In the genomic region with DNA sequence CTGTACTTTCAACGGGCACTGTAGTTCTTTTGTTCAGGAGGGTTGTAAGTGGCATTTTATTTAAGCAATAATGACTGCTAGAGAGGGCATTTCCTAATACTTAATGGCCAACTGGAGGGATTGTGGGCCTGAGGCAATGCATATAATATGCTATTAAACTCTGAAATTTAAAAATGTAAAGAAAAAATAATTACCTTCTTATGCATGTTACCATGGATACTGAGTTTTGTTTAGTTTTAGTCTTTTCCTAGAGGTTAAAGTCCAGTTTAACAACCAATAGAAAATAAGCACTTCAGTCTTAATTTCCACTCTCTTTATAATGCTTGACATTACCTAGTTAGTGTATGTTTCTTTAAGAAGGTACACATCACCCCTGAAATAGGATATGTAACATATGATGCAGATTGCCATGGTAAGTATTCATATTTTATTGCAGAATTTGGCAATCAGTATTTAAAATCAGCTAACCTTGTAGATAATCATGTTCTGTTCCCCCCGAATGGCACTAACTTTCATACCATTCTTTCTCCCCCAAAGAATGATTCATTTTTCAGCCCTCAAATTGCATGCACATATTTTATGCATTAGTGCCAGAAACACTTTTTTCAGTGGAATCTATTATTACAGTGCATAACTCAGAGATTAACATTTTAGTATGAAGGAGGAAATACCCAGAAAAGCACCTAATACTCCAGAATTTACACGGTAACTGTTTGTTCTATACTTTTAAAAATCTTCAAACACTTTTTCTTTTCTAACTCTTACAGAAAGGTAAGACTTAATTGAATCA, we compare ENCODE assay signal across 20 cellular contexts.
DNase-seq lines count a peak whose midpoint lies in the region; TF ChIP-seq lines count a peak whose summit lies in the region.
"Had no signal": no experiment of that assay in that cellular context is flagged by ENCODE, and none has a peak within 500 bp of the region (broad histone marks: within the 10 kb centered on the region; RNA-seq: fewer than 3 reads in every experiment).

No MANE protein-coding gene starts in this region.

- TF ChIP-seq EP300 in stomach (IDR thresholded peaks at IDR 0.05), result no peak

- intact Hi-C loops in activated CD4-positive, alpha-beta T cell treated with anti-CD3 and anti-CD28 coated beads, Interleukin-2, amount 10 ng/mL, durations not matched to agents 24 days and 14 days (cut with micrococcal nuclease), result no loop called here
- intact Hi-C loops in stomach (cut with DNase I; ENCODE audit: low total_unique reads), result no loop called here

- H3K9me3 ChIP-seq in OCI-LY3 (ENCODE audit: insufficient read depth, low read length), result no peaks in the 10 kb centered on the region
- no peaks in the 10 kb centered on the region for H3K9me3 ChIP-seq in stomach
- H3K9me3 ChIP-seq: upper lobe of left lung had no signal

- CTCF ChIA-PET in GM10248 (lab: Yijun Ruan, JAX), result interaction anchor here (1.0 to 1.6 kb wide), 3 partner anchors 16 to 28 kb away, joined by 3 to 4 read pairs (median 4); no protein-coding TSS in a partner anchor

- H2AFZ ChIP-seq in OCI-LY3 (ENCODE audit: low read depth, low read length), result no peak overlapping the region

- H3K4me3 ChIP-seq in OCI-LY3 (ENCODE audit: low read length), result peak overlapping the region; percentile 21; the same call in 1 of the 2 replicates
- H3K4me3 ChIP-seq in stomach, result no peak overlapping the region
- H3K4me3 ChIP-seq: upper lobe of left lung had no signal

- H3K9me3 Mint-ChIP-seq in activated CD4-positive, alpha-beta T cell treated with anti-CD3 and anti-CD28 coated beads, Interleukin-2, amount 10 ng/mL, durations not matched to agents 24 days and 14 days, result peaks cover 14% of the 10 kb centered on the region
- H3K9me3 Mint-ChIP-seq: immature natural killer cell; naive B cell; stimulated activated memory B cell treated with anti-CD40 and anti-IgM and Interleukin-4, amounts not matched to agents 10 μg/mL and 1 μg/mL and 100 μg/mL, for 72 hours had no signal

- H3K27ac Mint-ChIP-seq in activated CD4-positive, alpha-beta T cell treated with anti-CD3 and anti-CD28 coated beads, Interleukin-2, amount 10 ng/mL, durations not matched to agents 24 days and 14 days, result peak overlapping the region; percentile 62
- H3K27ac Mint-ChIP-seq: CD4-positive, CD25-positive, alpha-beta regulatory T cell; immature natural killer cell; stimulated activated memory B cell treated with anti-CD40 and anti-IgM and Interleukin-4, amounts not matched to agents 10 μg/mL and 1 μg/mL and 100 μg/mL, for 72 hours had no signal

- H3K9ac ChIP-seq in OCI-LY3 (ENCODE audit: low read length), result peak overlapping the region; percentile 29

- H3K36me3 ChIP-seq in OCI-LY3 (replicated peaks; ENCODE audit: low read depth, low read length) (no peaks in the 10 kb centered on the region), stomach (no peaks in the 10 kb centered on the region)
- H3K36me3 ChIP-seq: brain microvascular endothelial cell, upper lobe of left lung, WERI-Rb-1 had no signal

- no peaks in the 10 kb centered on the region for H4K20me1 ChIP-seq in OCI-LY3 (ENCODE audit: insufficient read depth, low read length)

- TF ChIP-seq CTCF in OCI-LY3 (IDR thresholded peaks at IDR 0.05; ENCODE audit: low read depth, low read length) (no peak), stomach (IDR thresholded peaks at IDR 0.05) (no peak), GM10248 (IDR thresholded peaks at IDR 0.05; ENCODE audit: control extremely low read depth, extremely low read depth, low read depth, missing control alignments) (no peak)

- POLR2A ChIA-PET in GM10248 (lab: Yijun Ruan, JAX), result no interaction called here

- H3K27ac ChIP-seq in OCI-LY3 (ENCODE audit: low read length), result peak overlapping the region; percentile 71
- peak overlapping the region in 4 of 5 donors; percentile 31 to 73 (median 62) for H3K27ac ChIP-seq in stomach
- H3K27ac ChIP-seq: brain microvascular endothelial cell, upper lobe of left lung, WERI-Rb-1 had no signal

- peaks cover 31% of the 10 kb centered on the region for H3K4me1 Mint-ChIP-seq in activated CD4-positive, alpha-beta T cell treated with anti-CD3 and anti-CD28 coated beads, Interleukin-2, amount 10 ng/mL, durations not matched to agents 24 days and 14 days
- H3K4me1 Mint-ChIP-seq: immature natural killer cell, naive B cell had no signal

- H3K79me2 ChIP-seq in OCI-LY3 (ENCODE audit: low read length), result no peaks in the 10 kb centered on the region

- TF ChIP-seq POLR2A in stomach (IDR thresholded peaks at IDR 0.05), result no peak

- 55 to 73% (median 63%) methylated on average over 3 of the region's 3 CpGs for WGBS in stomach, 5 donors

- no peaks in the 10 kb centered on the region for H3K27me3 ChIP-seq in OCI-LY3 (ENCODE audit: low read depth, low read length)
- no peaks in the 10 kb centered on the region for H3K27me3 ChIP-seq in stomach
- H3K27me3 ChIP-seq: brain microvascular endothelial cell, upper lobe of left lung had no signal

- H3K36me3 Mint-ChIP-seq in activated CD4-positive, alpha-beta T cell treated with anti-CD3 and anti-CD28 coated beads, Interleukin-2, amount 10 ng/mL, durations not matched to agents 24 days and 14 days (ENCODE audit: low read depth), result peaks cover 4% of the 10 kb centered on the region
- H3K36me3 Mint-ChIP-seq: CD4-positive, CD25-positive, alpha-beta regulatory T cell; naive B cell; stimulated activated memory B cell treated with anti-CD40 and anti-IgM and Interleukin-4, amounts not matched to agents 10 μg/mL and 1 μg/mL and 100 μg/mL, for 72 hours had no signal

- no peaks in the 10 kb centered on the region for H3K27me3 Mint-ChIP-seq in activated CD4-positive, alpha-beta T cell treated with anti-CD3 and anti-CD28 coated beads, Interleukin-2, amount 10 ng/mL, durations not matched to agents 24 days and 14 days
- H3K27me3 Mint-ChIP-seq: naive B cell had no signal

- DNase-seq in activated CD4-positive, alpha-beta T cell treated with anti-CD3 and anti-CD28 coated beads, Interleukin-2, amount 10 ng/mL, durations not matched to agents 24 days and 14 days, result no peak
- DNase-seq in activated CD4-positive, alpha-beta T cell treated with anti-CD3 and anti-CD28 coated beads, Interleukin-2, amount 50 U/mL, for 4 hours, result no peak
- DNase-seq in fibroblast of gingiva (ENCODE audit: low read depth) (peak; percentile 39), stomach (no peak), SIG-M5 (lab: John Stamatoyannopoulos, UW) (no peak), NCI-H2196 treated with DMSO at 0.1 percent for 48 hours (lab: John Stamatoyannopoulos, UW; ENCODE audit: unreplicated experiment) (no peak), GM10248 (ENCODE audit: extremely low spot score) (no peak)
- DNase-seq: brain microvascular endothelial cell; CD4-positive, CD25-positive, alpha-beta regulatory T cell; dermis blood vessel endothelial cell; DND-41; immature natural killer cell; naive B cell; NCI-H187; NCI-H446 treated with DMSO at 0.1 percent for 48 hours; T-helper 1 cell; upper lobe of left lung; WERI-Rb-1 had no signal

- H3K4me1 ChIP-seq in OCI-LY3 (ENCODE audit: low read length) (peaks cover 64% of the 10 kb centered on the region), stomach (peaks cover 0 to 21% (median 11%) of the 10 kb centered on the region in 4 donors)

- H3K4me3 Mint-ChIP-seq in activated CD4-positive, alpha-beta T cell treated with anti-CD3 and anti-CD28 coated beads, Interleukin-2, amount 10 ng/mL, durations not matched to agents 24 days and 14 days, result no peak overlapping the region
- H3K4me3 Mint-ChIP-seq: CD4-positive, CD25-positive, alpha-beta regulatory T cell; immature natural killer cell; naive B cell; stimulated activated memory B cell treated with anti-CD40 and anti-IgM and Interleukin-4, amounts not matched to agents 10 μg/mL and 1 μg/mL and 100 μg/mL, for 72 hours had no signal

- H3K4me2 ChIP-seq in OCI-LY3 (ENCODE audit: low read length), result peak overlapping the region; percentile 50
